8 cellular contexts compared by ENCODE assay signal in the genomic region with DNA sequence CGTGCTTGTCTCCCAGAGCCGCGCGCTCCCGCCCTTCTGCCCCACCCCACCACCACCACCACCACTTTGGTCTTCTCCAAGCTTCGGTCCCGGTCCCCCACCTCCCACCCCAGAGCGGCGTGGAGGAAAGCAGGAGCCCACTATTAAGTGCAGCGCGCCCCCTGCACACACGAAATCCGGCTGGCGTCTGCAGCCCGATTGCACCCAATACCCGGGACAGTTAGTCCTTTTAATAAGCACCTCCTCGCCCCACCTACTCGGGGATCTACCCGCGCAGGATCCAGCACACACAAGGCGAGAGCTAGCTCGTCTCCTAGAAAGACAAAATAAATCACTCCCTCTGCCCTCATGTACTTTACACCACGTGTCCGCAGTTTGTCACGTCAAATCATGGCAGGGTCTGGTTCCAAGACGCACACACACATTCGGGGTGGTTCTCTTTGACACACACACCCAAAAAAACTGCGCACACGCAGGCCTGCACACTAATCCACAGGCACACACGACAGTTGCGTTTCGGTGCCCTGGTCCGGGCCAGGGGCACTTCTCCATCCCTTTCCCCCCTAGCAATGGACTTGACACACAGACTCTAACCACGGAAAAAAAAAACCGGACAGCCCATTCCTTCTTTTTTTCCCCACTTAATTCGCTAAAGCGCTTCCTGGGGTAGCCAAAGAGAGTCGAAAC. TPM values are rescaled to one million over a fixed set of nuclear protein-coding genes. Genes with fewer than 3 reads are reported as not detected.
DNase-seq lines count a peak whose midpoint lies in the region; ATAC-seq and TF ChIP-seq lines count a peak whose summit lies in the region.

No MANE protein-coding gene starts in this region.

- H3K4me1 ChIP-seq in mucosa of descending colon (ENCODE audit: low read depth): peaks cover 3% of the 10 kb centered on the region
- H3K4me1 ChIP-seq in stomach: peaks cover 29 to 72% (median 63%) of the 10 kb centered on the region in 4 donors

- peak in 2 of 3 experiments; percentile 35 to 47 for DNase-seq in NCI-H1417 (lab: John Stamatoyannopoulos, UW)
- no peak for DNase-seq in NCI-H1417 treated with DMSO at 0.1 percent for 48 hours (lab: John Stamatoyannopoulos, UW)
- DNase-seq in coronary artery (ENCODE audit: low spot score): no peak
- peak; percentile 30 to 60 (median 36) for DNase-seq in mucosa of descending colon
- no peak for DNase-seq in stomach
- no peak for DNase-seq in omental fat pad (ENCODE audit: low spot score)

- TF ChIP-seq POLR2A in stomach (IDR thresholded peaks at IDR 0.05): no peak

- 1 to 2% (median 1%) methylated on average over 27 to 38 of the region's 38 CpGs for WGBS in stomach, 5 donors

- TF ChIP-seq CTCF in WI38 (IDR thresholded peaks at IDR 0.05; ENCODE audit: low read depth, low read length) (no peak), coronary artery (IDR thresholded peaks at IDR 0.05) (no peak), mucosa of descending colon (IDR thresholded peaks at IDR 0.05) (no peak), stomach (IDR thresholded peaks at IDR 0.05) (no peak), omental fat pad (IDR thresholded peaks at IDR 0.05) (no peak)

- H3K27ac ChIP-seq in coronary artery: peak overlapping the region in 1 of 2 donors; percentile 62
- H3K27ac ChIP-seq in stomach: peak overlapping the region in 4 of 5 donors; percentile 74 to 87 (median 80)

- peak overlapping the region; percentile 56 for H3K4me3 ChIP-seq in WI38 (ENCODE audit: low read depth, low read length)
- H3K4me3 ChIP-seq in coronary artery: peak overlapping the region; percentile 78
- H3K4me3 ChIP-seq in mucosa of descending colon: no peak overlapping the region
- peak overlapping the region; percentile 69 to 84 (median 74) for H3K4me3 ChIP-seq in stomach

- no peak for TF ChIP-seq EP300 in stomach (IDR thresholded peaks at IDR 0.05)

- intact Hi-C loops in mucosa of descending colon (cut with DNase I, micrococcal nuclease) (loop anchor here in 1 of 2 donors (2.0 kb wide), 1 partner anchor 148 kb away; no protein-coding TSS in a partner anchor), stomach (cut with DNase I; ENCODE audit: low total_unique reads) (no loop called here)

- H3K9me3 ChIP-seq in mucosa of descending colon (no peaks in the 10 kb centered on the region), stomach (no peaks in the 10 kb centered on the region)

- peaks cover 0 to 61% (median 51%) of the 10 kb centered on the region in 3 donors for H3K27me3 ChIP-seq in stomach

- ATAC-seq in HG03135 (IDR thresholded peaks at IDR 0.05; ENCODE audit: unreplicated experiment): peak; percentile 33
- peak; percentile 6 for ATAC-seq in mucosa of descending colon
- no peak for ATAC-seq in omental fat pad (ENCODE audit: low FRiP score)

- H3K36me3 ChIP-seq in mucosa of descending colon (ENCODE audit: low read depth) (no peaks in the 10 kb centered on the region), stomach (no peaks in the 10 kb centered on the region)

RNA-seq across cellular contexts. Expression of gene SFMBT2, which starts 1.6 kb away (rescaled TPM):
- total RNA-seq in mucosa of descending colon (1 to 10 TPM; 3.9 to 8.8 (median 5.7) TPM), stomach (10 to 100 TPM in 3 of 5 donors, 1 to 10 TPM in 2; 1.2 to 17.3 (median 13.4) TPM), omental fat pad (10 to 100 TPM in 2 of 4 donors, 1 to 10 TPM in 2; 6.2 to 12.0 (median 9.4) TPM)
- polyA plus RNA-seq in stomach: 1 to 10 TPM in 2 of 3 donors, under 1 TPM in 1; 0.90 to 2.9 (median 1.1) TPM

Comparison
In these comparisons a context has a peak if more than half of its experiments do, and no peak if none do; other contexts are left out.
1. DNase-seq: peak in NCI-H1417 (2 of 3) and mucosa of descending colon (3 of 3); none in NCI-H1417 treated with DMSO at 0.1 percent for 48 hours (single experiment), coronary artery (single experiment), stomach (single experiment) and omental fat pad (single experiment).